In the genomic region with DNA sequence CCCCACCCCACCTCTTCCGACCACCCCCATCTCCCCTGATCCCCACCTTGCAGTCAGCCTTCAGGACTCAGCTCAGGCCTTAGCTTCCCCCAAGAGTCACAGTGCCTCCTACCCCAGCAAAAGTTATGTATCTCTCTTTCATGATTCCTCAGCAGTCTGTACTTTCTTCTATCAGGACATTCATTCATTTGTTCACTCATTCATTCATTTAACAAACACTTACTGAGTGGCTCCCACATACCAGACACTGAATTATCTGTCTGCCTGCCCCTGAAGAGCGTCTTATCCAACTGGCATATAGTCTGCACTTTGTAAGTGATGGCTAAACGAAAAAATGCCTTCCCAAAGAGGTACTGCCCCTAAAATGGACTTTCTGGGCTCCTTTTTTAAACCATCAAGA, we compare ENCODE assay signal across 23 cellular contexts.
A peak's percentile ranks its signal among the peaks of the same experiment; 100 is the strongest.
DNase-seq lines count a peak whose midpoint lies in the region; ATAC-seq, FAIRE-seq and TF ChIP-seq lines count a peak whose summit lies in the region.
"Had no signal": no experiment of that assay in that cellular context is flagged by ENCODE, and none has a peak within 500 bp of the region (broad histone marks: within the 10 kb centered on the region; RNA-seq: fewer than 3 reads in every experiment).

No MANE protein-coding gene starts in this region.

- no peaks in the 10 kb centered on the region for H3K9me3 ChIP-seq in GM12878 (replicated peaks; ENCODE audit: control insufficient read depth, insufficient read depth, low read length)
- H3K9me3 ChIP-seq: BE2C, BLaER1 had no signal

- DNase-seq in GM12878 (ENCODE audit: low read depth, low spot score): no peak
- DNase-seq in endothelial cell (ENCODE audit: low spot score): no peak
- no peak for DNase-seq in activated T-cell treated with anti-CD3 and anti-CD28 coated beads, Interleukin-2, amount 50 U/mL, for 24 hours
- DNase-seq in activated CD8-positive, alpha-beta T cell treated with anti-CD3 and anti-CD28 coated beads, Interleukin-2, amount 10 ng/mL, durations not matched to agents 7 days and 5 days: no peak
- no peak for DNase-seq in hepatic stellate cell (ENCODE audit: low spot score)
- DNase-seq: 8988T; ACHN; BE2C; CD4-positive, alpha-beta memory T cell; CD4-positive, CD25-positive, alpha-beta regulatory T cell; CD8-positive, alpha-beta memory T cell; DMS 273 treated with DMSO at 0.1 percent for 48 hours; DMS153; DMS53; DMS79; DND-41; EL; GDM1 had no signal

- H3K27me3 ChIP-seq in GM12878 (replicated peaks in 1 of 2; ENCODE audit: control insufficient read depth in 2 of 2, insufficient read depth in 2 of 2, low read length in 1 of 2): no peaks in the 10 kb centered on the region
- H3K27me3 ChIP-seq: BE2C, BLaER1 had no signal

- SMC1A ChIA-PET in GM12878 (lab: Charles Lee; ENCODE audit: uncharacterized antibody, unreplicated experiment): interaction anchor here (0.7 to 5.5 kb wide), 4 partner anchors 189 to 350 kb away, joined by 3 to 107 read pairs (median 6); no protein-coding TSS in a partner anchor

- no peaks in the 10 kb centered on the region for H4K20me1 ChIP-seq in GM12878 (ENCODE audit: control insufficient read depth, insufficient read depth)
- H4K20me1 ChIP-seq: BLaER1 had no signal

- H3K27me3 Mint-ChIP-seq in endothelial cell (ENCODE audit: unreplicated experiment): no peaks in the 10 kb centered on the region
- peaks cover 29% of the 10 kb centered on the region for H3K27me3 Mint-ChIP-seq in activated T-cell treated with anti-CD3 and anti-CD28 coated beads, Interleukin-2, amount 50 U/mL, for 24 hours
- H3K27me3 Mint-ChIP-seq in activated CD8-positive, alpha-beta T cell treated with anti-CD3 and anti-CD28 coated beads, Interleukin-2, amount 10 ng/mL, durations not matched to agents 7 days and 5 days (ENCODE audit: low read depth): no peaks in the 10 kb centered on the region

- no peaks in the 10 kb centered on the region for H3K79me2 ChIP-seq in GM12878 (ENCODE audit: control insufficient read depth, insufficient read depth, low read length)

- no peaks in the 10 kb centered on the region for H3K36me3 Mint-ChIP-seq in endothelial cell (ENCODE audit: low read depth, unreplicated experiment)
- no peaks in the 10 kb centered on the region for H3K36me3 Mint-ChIP-seq in activated T-cell treated with anti-CD3 and anti-CD28 coated beads, Interleukin-2, amount 50 U/mL, for 24 hours (ENCODE audit: low read depth)
- H3K36me3 Mint-ChIP-seq in activated CD8-positive, alpha-beta T cell treated with anti-CD3 and anti-CD28 coated beads, Interleukin-2, amount 10 ng/mL, durations not matched to agents 7 days and 5 days (ENCODE audit: low read depth): no peaks in the 10 kb centered on the region
- H3K36me3 Mint-ChIP-seq: CD14-positive monocyte; CD4-positive, alpha-beta memory T cell; CD4-positive, CD25-positive, alpha-beta regulatory T cell; CD8-positive, alpha-beta memory T cell had no signal

- in situ Hi-C loops in GM12878 (cut with MboI): loop anchor here (5.0 kb wide), 1 partner anchor 353 kb away; no protein-coding TSS in a partner anchor

- CTCF ChIA-PET in GM12878 (lab: Yijun Ruan, JAX): interaction anchor here (1.6 to 6.0 kb wide), 3 partner anchors 219 to 350 kb away, joined by 4 to 143 read pairs (median 25); no protein-coding TSS in a partner anchor
- CTCF ChIA-PET in activated CD8-positive, alpha-beta T cell treated with anti-CD3 and anti-CD28 coated beads, Interleukin-2, amount 10 ng/mL, durations not matched to agents 7 days and 5 days (lab: Charles Lee): no interaction called here

- H3K4me3 Mint-ChIP-seq in endothelial cell (ENCODE audit: unreplicated experiment): no peak overlapping the region
- no peak overlapping the region for H3K4me3 Mint-ChIP-seq in activated T-cell treated with anti-CD3 and anti-CD28 coated beads, Interleukin-2, amount 50 U/mL, for 24 hours
- H3K4me3 Mint-ChIP-seq in activated CD8-positive, alpha-beta T cell treated with anti-CD3 and anti-CD28 coated beads, Interleukin-2, amount 10 ng/mL, durations not matched to agents 7 days and 5 days: no peak overlapping the region
- H3K4me3 Mint-ChIP-seq: CD14-positive monocyte; CD4-positive, alpha-beta memory T cell; CD4-positive, CD25-positive, alpha-beta regulatory T cell; CD8-positive, alpha-beta memory T cell had no signal

- H3K27ac ChIP-seq in GM12878 (ENCODE audit: control insufficient read depth, insufficient read depth): no peak overlapping the region
- H3K27ac ChIP-seq: BLaER1 had no signal

- no peaks in the 10 kb centered on the region for H3K36me3 ChIP-seq in GM12878 (ENCODE audit: control insufficient read depth in 2 of 2, insufficient read depth in 2 of 2, low read length in 1 of 2)
- H3K36me3 ChIP-seq: BE2C, BLaER1 had no signal

- H3K4me1 Mint-ChIP-seq in endothelial cell (ENCODE audit: unreplicated experiment): peaks cover 6% of the 10 kb centered on the region
- H3K4me1 Mint-ChIP-seq in activated T-cell treated with anti-CD3 and anti-CD28 coated beads, Interleukin-2, amount 50 U/mL, for 24 hours (ENCODE audit: low read depth): no peaks in the 10 kb centered on the region
- no peaks in the 10 kb centered on the region for H3K4me1 Mint-ChIP-seq in activated CD8-positive, alpha-beta T cell treated with anti-CD3 and anti-CD28 coated beads, Interleukin-2, amount 10 ng/mL, durations not matched to agents 7 days and 5 days (ENCODE audit: low read depth)
- H3K4me1 Mint-ChIP-seq: CD14-positive monocyte; CD4-positive, alpha-beta memory T cell; CD4-positive, CD25-positive, alpha-beta regulatory T cell; CD8-positive, alpha-beta memory T cell had no signal

- ATAC-seq in GM12878: no peak
- no peak for ATAC-seq in activated CD8-positive, alpha-beta T cell treated with anti-CD3 and anti-CD28 coated beads, Interleukin-2, amount 10 ng/mL, durations not matched to agents 7 days and 5 days

- TF ChIP-seq POLR2A in GM12878 (IDR thresholded peaks at IDR 0.05; ENCODE audit: low read depth, low read length): no peak

- RAD21 ChIA-PET in GM12878 (lab: Charles Lee; ENCODE audit: unreplicated experiment): interaction anchor here (1.3 to 3.9 kb wide), 3 partner anchors 125 to 351 kb away, joined by 3 to 81 read pairs (median 18); no protein-coding TSS in a partner anchor

- 60% methylated on average over 3 of the region's 3 CpGs for WGBS in GM12878 (ENCODE audit: insufficient coverage, insufficient replicate concordance, low lambda C conversion rate, missing lambda C conversion rate)

- no TSS peak for BruUV-seq in GM12878 (replicated peaks; lab: Mats Ljungman, UMichigan)

- TF ChIP-seq RAD21 in GM12878 (IDR thresholded peaks at IDR 0.05; ENCODE audit: insufficient read depth, low read depth, low read length): no peak

- POLR2A ChIA-PET in GM12878 (lab: Charles Lee): interaction anchor here (0.6 kb wide), 1 partner anchor 320 kb away, joined by 5 read pairs; no protein-coding TSS in a partner anchor
- POLR2A ChIA-PET in activated CD8-positive, alpha-beta T cell treated with anti-CD3 and anti-CD28 coated beads, Interleukin-2, amount 10 ng/mL, durations not matched to agents 7 days and 5 days (lab: Charles Lee): no interaction called here

- H3K4me1 ChIP-seq in GM12878 (ENCODE audit: control insufficient read depth, insufficient read depth, low read length): no peaks in the 10 kb centered on the region
- H3K4me1 ChIP-seq: BE2C, BLaER1 had no signal

- TF ChIP-seq CTCF in GM12878 (IDR thresholded peaks at IDR 0.05 in 2 of 3, conservative IDR thresholded peaks at IDR 0.05 in 1 of 3; ENCODE audit: control insufficient read depth in 2 of 3, extremely low read depth in 1 of 3, insufficient read depth in 1 of 3, low read depth in 3 of 3, low read length in 3 of 3) (no peak), endothelial cell (IDR thresholded peaks at IDR 0.05; ENCODE audit: unreplicated experiment) (no peak)

- no peak overlapping the region for H2AFZ ChIP-seq in GM12878 (ENCODE audit: control insufficient read depth, low read depth, low read length)

- H3K9me3 Mint-ChIP-seq in endothelial cell (ENCODE audit: unreplicated experiment): no peaks in the 10 kb centered on the region
- no peaks in the 10 kb centered on the region for H3K9me3 Mint-ChIP-seq in activated T-cell treated with anti-CD3 and anti-CD28 coated beads, Interleukin-2, amount 50 U/mL, for 24 hours
- H3K9me3 Mint-ChIP-seq in activated CD8-positive, alpha-beta T cell treated with anti-CD3 and anti-CD28 coated beads, Interleukin-2, amount 10 ng/mL, durations not matched to agents 7 days and 5 days (ENCODE audit: insufficient read depth): no peaks in the 10 kb centered on the region

- H3K27ac Mint-ChIP-seq in endothelial cell (ENCODE audit: unreplicated experiment): peak overlapping the region; percentile 85
- H3K27ac Mint-ChIP-seq in activated T-cell treated with anti-CD3 and anti-CD28 coated beads, Interleukin-2, amount 50 U/mL, for 24 hours: no peak overlapping the region
- H3K27ac Mint-ChIP-seq in activated CD8-positive, alpha-beta T cell treated with anti-CD3 and anti-CD28 coated beads, Interleukin-2, amount 10 ng/mL, durations not matched to agents 7 days and 5 days: no peak overlapping the region
- H3K27ac Mint-ChIP-seq: CD14-positive monocyte; CD4-positive, alpha-beta memory T cell; CD8-positive, alpha-beta memory T cell had no signal

- intact Hi-C loops in GM12878 (cut with micrococcal nuclease; ENCODE audit: unreplicated experiment): loop anchor here (2.0 to 5.0 kb wide), 4 partner anchors 113 to 277 kb away; no protein-coding TSS in a partner anchor

- no peak overlapping the region for H3K4me2 ChIP-seq in GM12878 (ENCODE audit: control insufficient read depth, insufficient read depth)
- H3K4me2 ChIP-seq: BLaER1 had no signal

- FAIRE-seq in GM12878 (lab: Jason Lieb, UNC): no peak
- FAIRE-seq: A204.1, GM12891, GM19239 had no signal

- no peak overlapping the region for H3K9ac ChIP-seq in GM12878 (ENCODE audit: control insufficient read depth, insufficient read depth, low read length)
- H3K9ac ChIP-seq: BLaER1 had no signal

- no peak overlapping the region for H3K4me3 ChIP-seq in GM12878
- H3K4me3 ChIP-seq: BLaER1 had no signal

- TF ChIP-seq EP300 in GM12878 (IDR thresholded peaks at IDR 0.05; ENCODE audit: borderline replicate concordance in 1 of 2, control insufficient read depth in 1 of 2, low read depth in 2 of 2, low read length in 2 of 2): no peak

TF ChIP-seq in GM12878, 131 proteins besides CTCF, POLR2A, EP300 and RAD21:
- peak; percentile 76; the same call in 1 of the 2 replicates for TF ChIP-seq ZNF24 (IDR thresholded peaks at IDR 0.05)
- TF ChIP-seq RUNX3 (IDR thresholded peaks at IDR 0.05; ENCODE audit: low read length): no peak
